ENCODE assay signal across 1 cellular context in the genomic region with DNA sequence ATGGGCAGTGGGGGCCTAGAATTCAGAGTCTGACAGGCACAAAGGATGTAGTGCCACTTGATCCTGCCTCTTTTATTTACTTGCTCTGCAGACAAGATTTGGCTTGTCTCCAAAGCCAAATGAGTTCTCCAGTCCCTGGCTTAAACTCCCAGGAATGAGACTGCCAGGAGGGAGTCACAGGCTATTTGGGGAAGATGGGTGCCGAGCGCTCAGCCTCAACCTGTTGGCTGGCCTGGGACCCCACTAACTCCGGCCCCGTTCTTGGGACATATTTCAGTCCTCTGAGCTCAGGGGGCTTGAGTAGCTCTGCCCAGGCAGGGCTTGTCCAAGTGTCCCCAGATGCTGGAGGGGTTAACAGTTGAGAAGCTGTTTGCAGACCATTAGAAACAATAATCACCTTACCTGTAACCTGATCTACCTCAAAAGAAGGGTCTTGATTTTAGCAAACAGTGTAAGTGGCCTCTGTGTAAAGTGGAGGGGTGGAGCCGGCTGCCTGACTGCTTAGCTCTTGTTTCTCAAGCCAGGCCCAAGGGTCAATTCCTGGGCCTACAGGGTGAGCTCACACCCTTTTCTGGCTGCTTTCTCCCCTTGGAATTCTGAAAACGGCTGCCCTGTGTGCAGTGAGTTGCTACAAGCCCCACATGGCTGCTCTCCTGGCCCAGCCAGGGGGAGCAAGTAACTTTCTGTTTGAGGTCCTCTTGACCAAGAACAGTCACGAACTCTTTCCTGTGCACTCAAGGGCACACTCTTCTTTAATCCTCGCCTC.
TF ChIP-seq lines count a peak whose summit lies in the region.

No MANE protein-coding gene starts in this region.

TF ChIP-seq in K562, 482 proteins besides CTCF, POLR2A, EP300 and RAD21 (continued from another document):
- no peak for TF ChIP-seq TCF15 (CRISPR knock-in tag; IDR thresholded peaks at IDR 0.05)
- no peak for TF ChIP-seq NR2C2 (CRISPR knock-in tag; IDR thresholded peaks at IDR 0.05)
- no peak for TF ChIP-seq NR2C2 (tag; IDR thresholded peaks at IDR 0.05)
- no peak for TF ChIP-seq BMI1 (IDR thresholded peaks at IDR 0.05; ENCODE audit: low read length)
- no peak for TF ChIP-seq ETS2 (tag; IDR thresholded peaks at IDR 0.05; ENCODE audit: borderline replicate concordance, poor library complexity, severe bottlenecking)
- TF ChIP-seq TARDBP (IDR thresholded peaks at IDR 0.05), result no peak
